Comparison of ENCODE assay signal across 21 cellular contexts in the genomic region with DNA sequence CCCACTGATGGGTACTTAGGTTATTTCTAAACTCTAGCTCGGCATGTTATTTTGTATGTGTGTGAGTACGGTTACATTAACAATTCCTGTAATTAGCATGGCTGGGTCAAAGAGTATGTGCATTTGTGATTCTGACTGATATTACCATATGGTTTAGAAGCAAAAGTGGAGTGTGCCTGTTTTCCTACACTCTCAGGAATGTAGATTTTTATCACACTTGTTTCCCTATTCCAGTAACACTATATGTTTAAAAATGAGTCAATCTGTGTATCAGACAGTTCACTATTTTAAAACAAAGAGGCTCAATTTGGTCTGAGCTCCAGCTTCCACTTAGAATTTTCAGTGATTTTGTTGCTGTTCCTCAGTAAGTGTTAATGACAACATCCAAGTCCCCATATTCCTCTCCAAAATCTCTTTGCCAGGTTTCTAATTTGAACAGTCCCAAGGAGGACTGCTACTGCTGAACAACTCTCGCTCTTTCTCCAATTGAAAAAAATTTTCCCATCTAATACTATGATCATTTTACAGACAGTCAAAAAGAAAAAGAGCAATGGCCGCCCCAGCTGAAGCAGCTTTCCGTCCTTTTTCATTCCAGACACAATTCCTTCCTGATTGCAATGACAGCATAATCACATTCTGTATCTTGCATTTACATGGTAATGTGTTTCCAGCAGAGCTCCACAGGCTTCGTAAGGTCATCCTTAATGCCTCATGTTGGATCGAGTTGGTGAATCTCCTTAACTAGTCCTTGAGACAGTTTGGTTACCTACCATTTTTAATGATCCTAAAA.
"Had no signal": no experiment of that assay in that cellular context is flagged by ENCODE, and none has a peak within 500 bp of the region (broad histone marks: within the 10 kb centered on the region; RNA-seq: fewer than 3 reads in every experiment).

No MANE protein-coding gene starts in this region.

- H3K27me3 Mint-ChIP-seq: effector memory CD8-positive, alpha-beta T cell; natural killer cell treated with Interleukin-12 subunit alpha and Interleukin-12 subunit beta and Interleukin-15 and Interleukin-18, amount 100 ng/mL, for 72 hours; progenitor cell of endocrine pancreas; stimulated activated naive CD8-positive, alpha-beta T cell treated with anti-CD3 and anti-CD28 coated beads, Interleukin-15, amount 100 ng/mL, for 72 hours had no signal

- H3K27ac Mint-ChIP-seq: effector memory CD8-positive, alpha-beta T cell; neural progenitor cell; progenitor cell of endocrine pancreas; stimulated activated naive CD8-positive, alpha-beta T cell treated with anti-CD3 and anti-CD28 coated beads, Interleukin-15, amount 100 ng/mL, for 72 hours had no signal

- H3K4me3 Mint-ChIP-seq: effector memory CD8-positive, alpha-beta T cell; natural killer cell treated with Interleukin-12 subunit alpha and Interleukin-12 subunit beta and Interleukin-15 and Interleukin-18, amount 100 ng/mL, for 72 hours; neural progenitor cell; stimulated activated naive CD8-positive, alpha-beta T cell treated with anti-CD3 and anti-CD28 coated beads, Interleukin-15, amount 100 ng/mL, for 72 hours had no signal

- H3K4me3 ChIP-seq: coronary artery, lower lobe of right lung, neural progenitor cell, smooth muscle cell, suprapubic skin, transverse colon, vagina had no signal

- H3K27ac ChIP-seq: coronary artery, lower lobe of right lung, neural progenitor cell, parathyroid adenoma, suprapubic skin, transverse colon, vagina had no signal

- ATAC-seq: effector memory CD8-positive, alpha-beta T cell; left ventricle myocardium superior; lower lobe of right lung; natural killer cell treated with Interleukin-12 subunit alpha and Interleukin-12 subunit beta and Interleukin-15 and Interleukin-18, amount 100 ng/mL, for 72 hours; sciatic nerve; stimulated activated naive CD8-positive, alpha-beta T cell treated with anti-CD3 and anti-CD28 coated beads, Interleukin-15, amount 100 ng/mL, for 72 hours had no signal

- H3K9me3 ChIP-seq: lower lobe of right lung, suprapubic skin, transverse colon, vagina had no signal

- H3K27me3 ChIP-seq: neural progenitor cell, suprapubic skin, transverse colon, vagina had no signal

- H3K9me3 Mint-ChIP-seq: effector memory CD8-positive, alpha-beta T cell; natural killer cell treated with Interleukin-12 subunit alpha and Interleukin-12 subunit beta and Interleukin-15 and Interleukin-18, amount 100 ng/mL, for 72 hours; neural progenitor cell; stimulated activated naive CD8-positive, alpha-beta T cell treated with anti-CD3 and anti-CD28 coated beads, Interleukin-15, amount 100 ng/mL, for 72 hours had no signal

- H3K4me1 ChIP-seq: lower lobe of right lung, neural progenitor cell, parathyroid adenoma, suprapubic skin, transverse colon, vagina had no signal

- H3K4me1 Mint-ChIP-seq: stimulated activated naive CD8-positive, alpha-beta T cell treated with anti-CD3 and anti-CD28 coated beads, Interleukin-15, amount 100 ng/mL, for 72 hours had no signal

- H3K36me3 ChIP-seq: transverse colon had no signal

- DNase-seq: dermis blood vessel endothelial cell; effector memory CD8-positive, alpha-beta T cell; hypothalamus; left ventricle myocardium superior; lower lobe of right lung; stimulated activated CD4-positive, alpha-beta T cell treated with anti-CD3 and anti-CD28 coated beads, Interleukin-12 subunit alpha, Interleukin-12 subunit beta, amount 100 ng/mL, for 4 hours; stimulated activated CD4-positive, alpha-beta T cell treated with anti-CD3 and anti-CD28 coated beads, Interleukin-1b, Interleukin-23, amount 100 ng/mL, for 48 hours; stimulated activated CD4-positive, alpha-beta T cell treated with anti-CD3 and anti-CD28 coated beads, Interleukin-4, amount 100 ng/mL, for 1 hour; stimulated activated CD8-positive, alpha-beta memory T cell treated with anti-CD3 and anti-CD28 coated beads, Interleukin-4, amount 100 ng/mL, for 48 hours; stimulated activated naive CD4-positive, alpha-beta T cell; stimulated activated naive CD8-positive, alpha-beta T cell treated with anti-CD3 and anti-CD28 coated beads, Interleukin-15, amount 100 ng/mL, for 72 hours; transverse colon had no signal

- H3K9ac ChIP-seq: neural progenitor cell, parathyroid adenoma had no signal
